Comparison of ENCODE assay signal across 8 cellular contexts in the genomic region with DNA sequence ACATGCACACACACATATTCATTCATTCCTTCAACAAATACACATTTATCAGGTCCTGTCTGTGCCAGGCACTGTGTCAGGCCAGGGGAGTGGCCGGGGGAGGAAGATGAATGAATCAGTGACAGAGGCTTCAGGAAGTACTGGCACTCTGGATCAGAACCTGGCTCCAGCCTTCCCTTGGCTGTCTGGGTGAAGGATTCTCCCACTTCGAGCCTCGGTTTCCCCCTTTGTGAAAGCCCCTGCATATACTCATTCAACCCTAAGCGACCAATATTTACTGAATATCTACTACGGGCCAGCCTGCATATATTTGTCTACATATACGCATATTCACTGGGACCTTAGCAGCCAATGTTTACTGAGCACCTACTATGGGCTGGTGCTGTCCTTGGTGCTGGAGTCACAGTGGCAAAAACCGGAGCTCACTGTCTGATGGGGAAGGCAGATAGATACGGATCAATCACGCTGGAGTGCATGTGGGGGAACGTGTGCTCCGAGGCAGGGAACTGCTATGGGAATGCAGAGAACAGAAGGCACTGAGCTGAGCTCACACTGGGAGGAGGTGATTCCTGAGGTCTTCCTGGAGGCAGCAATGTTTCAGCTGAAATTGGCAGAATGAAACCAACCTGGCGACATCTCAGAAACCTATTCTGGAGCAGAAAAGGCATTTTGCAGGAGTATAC. TPM values are rescaled to one million over a fixed set of nuclear protein-coding genes. Genes with fewer than 3 reads are reported as not detected.
DNase-seq lines count a peak whose midpoint lies in the region; ATAC-seq and TF ChIP-seq lines count a peak whose summit lies in the region.

No MANE protein-coding gene starts in this region.

- peaks cover 18 to 36% (median 35%) of the 10 kb centered on the region in 4 donors for H3K4me1 Mint-ChIP-seq in naive thymus-derived CD8-positive, alpha-beta T cell

- no peak for ATAC-seq in naive thymus-derived CD8-positive, alpha-beta T cell
- ATAC-seq in GM21447 (IDR thresholded peaks at IDR 0.05; ENCODE audit: unreplicated experiment) = no peak

- peak; percentile 78 for DNase-seq in DMS53 (lab: John Stamatoyannopoulos, UW)
- DNase-seq in NAMALWA (ENCODE audit: low spot score) = peak; percentile 38
- DNase-seq in coronary artery (ENCODE audit: low spot score) = no peak
- peak in 2 of 10 donors; percentile 16 to 25 for DNase-seq in naive thymus-derived CD8-positive, alpha-beta T cell
- no peak for DNase-seq in NCI-H1436 (lab: John Stamatoyannopoulos, UW)
- no peak for DNase-seq in NCI-H2171 (lab: John Stamatoyannopoulos, UW)
- DNase-seq in effector CD4-positive, alpha-beta T cell = no peak

- peaks cover 0 to 8% (median 0%) of the 10 kb centered on the region in 9 donors for H3K9me3 Mint-ChIP-seq in naive thymus-derived CD8-positive, alpha-beta T cell

- no peak for TF ChIP-seq CTCF in coronary artery (IDR thresholded peaks at IDR 0.05)

- H3K4me3 ChIP-seq in coronary artery = peak overlapping the region; percentile 91

- peak overlapping the region; percentile 93 to 95 for H3K27ac ChIP-seq in coronary artery

- peaks cover 3 to 16% (median 12%) of the 10 kb centered on the region in 3 donors for H3K36me3 Mint-ChIP-seq in naive thymus-derived CD8-positive, alpha-beta T cell

- POLR2A ChIA-PET in naive thymus-derived CD8-positive, alpha-beta T cell (lab: Charles Lee) = interaction anchor here (0.6 to 2.4 kb wide), 10 partner anchors 15 to 378 kb away, joined by 3 to 24 read pairs (median 3); partner anchors contain the start of genes FIZ1, ZNF524, ZNF784 and ZNF865

- no peaks in the 10 kb centered on the region for H3K27me3 Mint-ChIP-seq in naive thymus-derived CD8-positive, alpha-beta T cell

- peak overlapping the region; percentile 73 to 92 (median 89) for H3K27ac Mint-ChIP-seq in naive thymus-derived CD8-positive, alpha-beta T cell

- peak overlapping the region; percentile 74 to 92 (median 86) for H3K4me3 Mint-ChIP-seq in naive thymus-derived CD8-positive, alpha-beta T cell

RNA-seq across cellular contexts. Expression of gene ZNF579, which starts 0.6 kb away (rescaled TPM):
- total RNA-seq in naive thymus-derived CD8-positive, alpha-beta T cell = 10 to 100 TPM in 1 of 2 experiments, 1 to 10 TPM in 1; 9.8 to 10.2 TPM
- polyA plus RNA-seq in naive thymus-derived CD8-positive, alpha-beta T cell = under 1 TPM; 0.16 to 0.39 (median 0.20) TPM

RNA-seq across cellular contexts. Expression of gene FIZ1, which starts 18.0 kb away (rescaled TPM):
- total RNA-seq in naive thymus-derived CD8-positive, alpha-beta T cell = 10 to 100 TPM; 19.0 to 22.0 TPM
- 1 to 10 TPM; 2.8 to 5.4 (median 3.4) TPM for polyA plus RNA-seq in naive thymus-derived CD8-positive, alpha-beta T cell

RNA-seq across cellular contexts. Expression of gene ZNF524, which starts 18.8 kb away (rescaled TPM):
- 10 to 100 TPM; 19.1 to 20.7 TPM for total RNA-seq in naive thymus-derived CD8-positive, alpha-beta T cell
- polyA plus RNA-seq in naive thymus-derived CD8-positive, alpha-beta T cell = 10 to 100 TPM; 21.5 to 31.6 (median 23.6) TPM

RNA-seq across cellular contexts. Expression of gene ZNF865, which starts 24.2 kb away (rescaled TPM):
- 10 to 100 TPM; 21.6 to 24.4 TPM for total RNA-seq in naive thymus-derived CD8-positive, alpha-beta T cell
- polyA plus RNA-seq in naive thymus-derived CD8-positive, alpha-beta T cell = under 1 TPM in 2 of 3 donors, not detected in 1; 0.22 to 0.33 TPM

RNA-seq across cellular contexts. Expression of gene SBK3, which starts 35.9 kb away (rescaled TPM):
- total RNA-seq in naive thymus-derived CD8-positive, alpha-beta T cell = not detected
- not detected for polyA plus RNA-seq in naive thymus-derived CD8-positive, alpha-beta T cell

Comparison
In these comparisons a context has a peak if more than half of its experiments do, and no peak if none do; other contexts are left out.
1. DNase-seq: peak in DMS53 (single experiment) and NAMALWA (single experiment); none in coronary artery (single experiment), NCI-H1436 (single experiment), NCI-H2171 (single experiment) and effector CD4-positive, alpha-beta T cell (single experiment).